1 cellular context compared by ENCODE assay signal in the genomic region with DNA sequence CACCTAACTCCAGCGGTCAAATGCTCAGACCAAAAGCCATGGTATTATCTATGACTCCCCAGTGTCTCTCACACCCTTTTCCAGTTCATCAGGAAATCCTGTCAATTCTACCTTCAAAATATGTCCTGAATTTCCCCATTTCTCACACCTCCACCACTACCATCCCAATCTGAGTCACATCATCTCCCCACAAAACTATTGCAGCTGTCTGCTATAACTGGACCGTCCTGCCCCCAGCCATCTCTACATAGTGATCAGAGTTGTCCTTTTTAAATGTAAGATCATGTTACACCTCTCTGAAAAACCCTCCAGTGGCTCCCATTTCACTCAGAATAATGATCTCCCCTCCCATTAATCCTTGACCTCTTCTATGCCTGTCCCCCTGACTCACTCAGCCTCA.
TF ChIP-seq lines count a peak whose summit lies in the region.

No MANE protein-coding gene starts in this region.

TF ChIP-seq in GM12878, 131 proteins besides CTCF, POLR2A, EP300 and RAD21:
- TF ChIP-seq, protein P1, sequence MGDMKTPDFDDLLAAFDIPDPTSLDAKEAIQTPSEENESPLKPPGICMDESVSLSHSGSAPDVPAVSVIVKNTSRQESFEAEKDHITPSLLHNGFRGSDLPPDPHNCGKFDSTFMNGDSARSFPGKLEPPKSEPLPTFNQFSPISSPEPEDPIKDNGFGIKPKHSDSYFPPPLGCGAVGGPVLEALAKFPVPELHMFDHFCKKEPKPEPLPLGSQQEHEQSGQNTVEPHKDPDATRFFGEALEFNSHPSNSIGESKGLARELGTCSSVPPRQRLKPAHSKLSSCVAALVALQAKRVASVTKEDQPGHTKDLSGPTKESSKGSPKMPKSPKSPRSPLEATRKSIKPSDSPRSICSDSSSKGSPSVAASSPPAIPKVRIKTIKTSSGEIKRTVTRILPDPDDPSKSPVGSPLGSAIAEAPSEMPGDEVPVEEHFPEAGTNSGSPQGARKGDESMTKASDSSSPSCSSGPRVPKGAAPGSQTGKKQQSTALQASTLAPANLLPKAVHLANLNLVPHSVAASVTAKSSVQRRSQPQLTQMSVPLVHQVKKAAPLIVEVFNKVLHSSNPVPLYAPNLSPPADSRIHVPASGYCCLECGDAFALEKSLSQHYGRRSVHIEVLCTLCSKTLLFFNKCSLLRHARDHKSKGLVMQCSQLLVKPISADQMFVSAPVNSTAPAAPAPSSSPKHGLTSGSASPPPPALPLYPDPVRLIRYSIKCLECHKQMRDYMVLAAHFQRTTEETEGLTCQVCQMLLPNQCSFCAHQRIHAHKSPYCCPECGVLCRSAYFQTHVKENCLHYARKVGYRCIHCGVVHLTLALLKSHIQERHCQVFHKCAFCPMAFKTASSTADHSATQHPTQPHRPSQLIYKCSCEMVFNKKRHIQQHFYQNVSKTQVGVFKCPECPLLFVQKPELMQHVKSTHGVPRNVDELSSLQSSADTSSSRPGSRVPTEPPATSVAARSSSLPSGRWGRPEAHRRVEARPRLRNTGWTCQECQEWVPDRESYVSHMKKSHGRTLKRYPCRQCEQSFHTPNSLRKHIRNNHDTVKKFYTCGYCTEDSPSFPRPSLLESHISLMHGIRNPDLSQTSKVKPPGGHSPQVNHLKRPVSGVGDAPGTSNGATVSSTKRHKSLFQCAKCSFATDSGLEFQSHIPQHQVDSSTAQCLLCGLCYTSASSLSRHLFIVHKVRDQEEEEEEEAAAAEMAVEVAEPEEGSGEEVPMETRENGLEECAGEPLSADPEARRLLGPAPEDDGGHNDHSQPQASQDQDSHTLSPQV (IDR thresholded peaks at IDR 0.05) = no peak
- TF ChIP-seq, protein P2, sequence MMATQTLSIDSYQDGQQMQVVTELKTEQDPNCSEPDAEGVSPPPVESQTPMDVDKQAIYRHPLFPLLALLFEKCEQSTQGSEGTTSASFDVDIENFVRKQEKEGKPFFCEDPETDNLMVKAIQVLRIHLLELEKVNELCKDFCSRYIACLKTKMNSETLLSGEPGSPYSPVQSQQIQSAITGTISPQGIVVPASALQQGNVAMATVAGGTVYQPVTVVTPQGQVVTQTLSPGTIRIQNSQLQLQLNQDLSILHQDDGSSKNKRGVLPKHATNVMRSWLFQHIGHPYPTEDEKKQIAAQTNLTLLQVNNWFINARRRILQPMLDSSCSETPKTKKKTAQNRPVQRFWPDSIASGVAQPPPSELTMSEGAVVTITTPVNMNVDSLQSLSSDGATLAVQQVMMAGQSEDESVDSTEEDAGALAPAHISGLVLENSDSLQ (IDR thresholded peaks at IDR 0.05) = no peak
- TF ChIP-seq, protein P3, sequence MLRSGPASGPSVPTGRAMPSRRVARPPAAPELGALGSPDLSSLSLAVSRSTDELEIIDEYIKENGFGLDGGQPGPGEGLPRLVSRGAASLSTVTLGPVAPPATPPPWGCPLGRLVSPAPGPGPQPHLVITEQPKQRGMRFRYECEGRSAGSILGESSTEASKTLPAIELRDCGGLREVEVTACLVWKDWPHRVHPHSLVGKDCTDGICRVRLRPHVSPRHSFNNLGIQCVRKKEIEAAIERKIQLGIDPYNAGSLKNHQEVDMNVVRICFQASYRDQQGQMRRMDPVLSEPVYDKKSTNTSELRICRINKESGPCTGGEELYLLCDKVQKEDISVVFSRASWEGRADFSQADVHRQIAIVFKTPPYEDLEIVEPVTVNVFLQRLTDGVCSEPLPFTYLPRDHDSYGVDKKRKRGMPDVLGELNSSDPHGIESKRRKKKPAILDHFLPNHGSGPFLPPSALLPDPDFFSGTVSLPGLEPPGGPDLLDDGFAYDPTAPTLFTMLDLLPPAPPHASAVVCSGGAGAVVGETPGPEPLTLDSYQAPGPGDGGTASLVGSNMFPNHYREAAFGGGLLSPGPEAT (IDR thresholded peaks at IDR 0.05; ENCODE audit: low read depth) = no peak
- TF ChIP-seq ATF7 (IDR thresholded peaks at IDR 0.05; ENCODE audit: low read depth) (no peak), ZNF207 (IDR thresholded peaks at IDR 0.05; ENCODE audit: borderline replicate concordance) (no peak), YBX1 (IDR thresholded peaks at IDR 0.05) (no peak)
- TF ChIP-seq, protein P4, sequence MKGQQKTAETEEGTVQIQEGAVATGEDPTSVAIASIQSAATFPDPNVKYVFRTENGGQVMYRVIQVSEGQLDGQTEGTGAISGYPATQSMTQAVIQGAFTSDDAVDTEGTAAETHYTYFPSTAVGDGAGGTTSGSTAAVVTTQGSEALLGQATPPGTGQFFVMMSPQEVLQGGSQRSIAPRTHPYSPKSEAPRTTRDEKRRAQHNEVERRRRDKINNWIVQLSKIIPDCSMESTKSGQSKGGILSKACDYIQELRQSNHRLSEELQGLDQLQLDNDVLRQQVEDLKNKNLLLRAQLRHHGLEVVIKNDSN (IDR thresholded peaks at IDR 0.05; ENCODE audit: borderline replicate concordance, extremely low read length, insufficient read depth, low read depth, low read length) = no peak
